25 cellular contexts compared by ENCODE assay signal in the genomic region with DNA sequence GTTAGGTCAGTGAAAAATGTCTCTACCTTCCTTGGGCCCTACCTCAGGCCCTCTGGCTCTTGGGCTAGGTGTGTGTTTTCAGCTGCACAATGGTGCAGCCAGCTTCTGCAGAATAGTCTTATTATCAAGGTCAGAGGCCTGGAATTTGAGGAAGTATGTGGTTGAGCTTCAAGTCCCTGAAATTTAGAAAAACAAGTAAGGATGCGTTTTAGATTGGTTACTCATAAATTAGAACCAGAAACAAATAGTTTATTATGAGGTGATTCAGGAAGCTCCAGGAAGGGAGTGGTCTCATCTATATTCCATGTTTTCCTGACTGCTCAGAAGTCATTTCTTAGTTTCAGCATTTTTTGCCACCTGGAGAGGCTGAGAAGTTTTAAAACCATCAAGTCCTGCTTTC.
"Had no signal": no experiment of that assay in that cellular context is flagged by ENCODE, and none has a peak within 500 bp of the region (broad histone marks: within the 10 kb centered on the region; RNA-seq: fewer than 3 reads in every experiment).

No MANE protein-coding gene starts in this region.

- H3K4me1 Mint-ChIP-seq: naive thymus-derived CD4-positive, alpha-beta T cell; nephron; neural progenitor cell; stimulated activated effector memory CD8-positive, alpha-beta T cell treated with anti-CD3 and anti-CD28 coated beads, Interleukin-12 subunit alpha, Interleukin-12 subunit beta, amount 100 ng/mL, for 72 hours had no signal

- H3K4me1 ChIP-seq: heart right ventricle, neural progenitor cell, prostate gland, right atrium auricular region, stomach, thyroid gland had no signal

- ATAC-seq: esophagus mucosa; heart right ventricle; left lobe of liver; naive thymus-derived CD4-positive, alpha-beta T cell; sciatic nerve; stimulated activated effector memory CD8-positive, alpha-beta T cell treated with anti-CD3 and anti-CD28 coated beads, Interleukin-12 subunit alpha, Interleukin-12 subunit beta, amount 100 ng/mL, for 72 hours had no signal

- H3K27me3 ChIP-seq: dorsolateral prefrontal cortex, neural progenitor cell, right atrium auricular region, stomach, thyroid gland had no signal

- H3K27ac Mint-ChIP-seq: endodermal cell; naive thymus-derived CD4-positive, alpha-beta T cell; nephron; neural progenitor cell; stimulated activated effector memory CD8-positive, alpha-beta T cell treated with anti-CD3 and anti-CD28 coated beads, Interleukin-12 subunit alpha, Interleukin-12 subunit beta, amount 100 ng/mL, for 72 hours had no signal

- H3K4me3 ChIP-seq: dorsolateral prefrontal cortex, heart right ventricle, neural progenitor cell, prostate gland, right atrium auricular region, stomach, thyroid gland had no signal

- H3K27ac ChIP-seq: dorsolateral prefrontal cortex, epithelial cell of prostate, heart right ventricle, neural progenitor cell, prostate gland, right atrium auricular region, stomach, thyroid gland had no signal

- H3K36me3 ChIP-seq: heart right ventricle, neural progenitor cell, prostate gland, right atrium auricular region, stomach, thyroid gland had no signal

- H3K9ac ChIP-seq: neural progenitor cell had no signal

- H3K9me3 ChIP-seq: heart right ventricle, prostate gland, right atrium auricular region, thyroid gland had no signal

- H3K4me2 ChIP-seq: neural progenitor cell had no signal

- DNase-seq: dorsolateral prefrontal cortex; effector CD8-positive, alpha-beta T cell; endodermal cell; foreskin melanocyte; glutamatergic neuron; heart right ventricle; hippocampal formation; mesendoderm; midbrain; naive thymus-derived CD4-positive, alpha-beta T cell; stimulated activated CD4-positive, alpha-beta T cell treated with anti-CD3 and anti-CD28 coated beads, Interleukin-2, amount 100 ng/mL, for 24 hours; stimulated activated CD4-positive, alpha-beta T cell treated with anti-CD3 and anti-CD28 coated beads, Interleukin-4, amount 100 ng/mL, for 24 hours; stimulated activated naive CD4-positive, alpha-beta T cell treated with Interleukin-2 at 50 U/mL for 16 hours; stomach; thyroid gland; trophoblast cell had no signal

- H3K9me3 Mint-ChIP-seq: neural progenitor cell had no signal

- H2AFZ ChIP-seq: neural progenitor cell had no signal

- H3K4me3 Mint-ChIP-seq: endodermal cell; naive thymus-derived CD4-positive, alpha-beta T cell; nephron; neural progenitor cell; stimulated activated effector memory CD8-positive, alpha-beta T cell treated with anti-CD3 and anti-CD28 coated beads, Interleukin-12 subunit alpha, Interleukin-12 subunit beta, amount 100 ng/mL, for 72 hours had no signal

- H3K36me3 Mint-ChIP-seq: naive thymus-derived CD4-positive, alpha-beta T cell; neural progenitor cell; stimulated activated effector memory CD8-positive, alpha-beta T cell treated with anti-CD3 and anti-CD28 coated beads, Interleukin-12 subunit alpha, Interleukin-12 subunit beta, amount 100 ng/mL, for 72 hours had no signal
